ENCODE assay signal across 22 cellular contexts in genomic region chr13:73109288-73109899, GRCh38.
"Had no signal": no experiment of that assay in that cellular context is flagged by ENCODE, and none has a peak within 500 bp of the region (broad histone marks: within the 10 kb centered on the region; RNA-seq: fewer than 3 reads in every experiment).

No MANE protein-coding gene starts in this region.

- H3K27me3 ChIP-seq: gastrocnemius medialis, left lung, right atrium auricular region, tibial nerve, upper lobe of right lung, uterus had no signal

- H3K4me3 ChIP-seq: gastrocnemius medialis, left lung, prostate gland, right atrium auricular region, thoracic aorta, tibial nerve, upper lobe of right lung, uterus had no signal

- H3K9me3 ChIP-seq: gastrocnemius medialis, left lung, prostate gland, right atrium auricular region, thoracic aorta, tibial nerve, upper lobe of right lung, uterus had no signal

- ATAC-seq: effector memory CD8-positive, alpha-beta T cell; esophagus mucosa; left cardiac atrium; left lung; naive thymus-derived CD8-positive, alpha-beta T cell; stimulated activated memory B cell treated with anti-CD40 and anti-IgM and Interleukin-4, amounts not matched to agents 10 μg/mL and 1 μg/mL and 100 μg/mL, for 72 hours; upper lobe of right lung had no signal

- H3K27ac ChIP-seq: epithelial cell of prostate, gastrocnemius medialis, left lung, prostate gland, right atrium auricular region, thoracic aorta, tibial nerve, upper lobe of right lung, uterus had no signal

- H3K36me3 ChIP-seq: gastrocnemius medialis, left lung, prostate gland, right atrium auricular region, thoracic aorta, tibial nerve, upper lobe of right lung, uterus had no signal

- DNase-seq: cortex of kidney; effector memory CD8-positive, alpha-beta T cell; foreskin fibroblast; head of caudate nucleus; left cardiac atrium; left lung; mesenchymal stem cell; midbrain; naive thymus-derived CD8-positive, alpha-beta T cell; nephron progenitor cell; nucleus accumbens; stimulated activated CD4-positive, alpha-beta T cell treated with anti-CD3 and anti-CD28 coated beads, Interleukin-4, amount 100 ng/mL, for 4 hours; upper lobe of right lung; uterus had no signal

- H3K4me1 ChIP-seq: gastrocnemius medialis, left lung, prostate gland, right atrium auricular region, upper lobe of right lung, uterus had no signal
